In genomic region chr15:77081971-77082370, GRCh38 we compare ENCODE assay signal across 1 cellular context.
TF ChIP-seq lines count a peak whose summit lies in the region.

No MANE protein-coding gene starts in this region.

TF ChIP-seq in HepG2, 621 proteins besides CTCF, POLR2A, EP300 and RAD21 (continued from another document):
- TF ChIP-seq HNF1B (CRISPR knock-in tag; IDR thresholded peaks at IDR 0.05) (no peak), NFKB2 (CRISPR knock-in tag; IDR thresholded peaks at IDR 0.05; ENCODE audit: borderline replicate concordance) (no peak), U2AF1 (optimal IDR thresholded peaks at IDR 0.05; ENCODE audit: low read depth, low read length) (no peak), ZNF558 (CRISPR knock-in tag; IDR thresholded peaks at IDR 0.05; ENCODE audit: borderline replicate concordance) (no peak), ZNF776 (CRISPR knock-in tag; IDR thresholded peaks at IDR 0.05) (no peak), KLF9 (CRISPR knock-in tag; IDR thresholded peaks at IDR 0.05; ENCODE audit: low read depth) (no peak), POLR2AphosphoS5 (IDR thresholded peaks at IDR 0.05; ENCODE audit: low read depth, low read length) (no peak), POGZ (CRISPR knock-in tag; IDR thresholded peaks at IDR 0.05) (no peak), ZNF253 (CRISPR knock-in tag; IDR thresholded peaks at IDR 0.05; ENCODE audit: borderline replicate concordance) (no peak), ZNF432 (CRISPR knock-in tag; IDR thresholded peaks at IDR 0.05; ENCODE audit: borderline replicate concordance) (no peak), RBM39 (IDR thresholded peaks at IDR 0.05; ENCODE audit: low read depth, low read length, poor library complexity, severe bottlenecking) (no peak), NFKBIZ (CRISPR knock-in tag; IDR thresholded peaks at IDR 0.05) (no peak)
TF ChIP-seq in HepG2: peak in this region for 0.
